Comparison of ENCODE assay signal across 1 cellular context in genomic region chr1:190754769-190755168, GRCh38.
TF ChIP-seq lines count a peak whose summit lies in the region.

No MANE protein-coding gene starts in this region.

TF ChIP-seq in K562, 482 proteins besides CTCF, POLR2A, EP300 and RAD21 (continued from another document):
- TF ChIP-seq, protein P1, sequence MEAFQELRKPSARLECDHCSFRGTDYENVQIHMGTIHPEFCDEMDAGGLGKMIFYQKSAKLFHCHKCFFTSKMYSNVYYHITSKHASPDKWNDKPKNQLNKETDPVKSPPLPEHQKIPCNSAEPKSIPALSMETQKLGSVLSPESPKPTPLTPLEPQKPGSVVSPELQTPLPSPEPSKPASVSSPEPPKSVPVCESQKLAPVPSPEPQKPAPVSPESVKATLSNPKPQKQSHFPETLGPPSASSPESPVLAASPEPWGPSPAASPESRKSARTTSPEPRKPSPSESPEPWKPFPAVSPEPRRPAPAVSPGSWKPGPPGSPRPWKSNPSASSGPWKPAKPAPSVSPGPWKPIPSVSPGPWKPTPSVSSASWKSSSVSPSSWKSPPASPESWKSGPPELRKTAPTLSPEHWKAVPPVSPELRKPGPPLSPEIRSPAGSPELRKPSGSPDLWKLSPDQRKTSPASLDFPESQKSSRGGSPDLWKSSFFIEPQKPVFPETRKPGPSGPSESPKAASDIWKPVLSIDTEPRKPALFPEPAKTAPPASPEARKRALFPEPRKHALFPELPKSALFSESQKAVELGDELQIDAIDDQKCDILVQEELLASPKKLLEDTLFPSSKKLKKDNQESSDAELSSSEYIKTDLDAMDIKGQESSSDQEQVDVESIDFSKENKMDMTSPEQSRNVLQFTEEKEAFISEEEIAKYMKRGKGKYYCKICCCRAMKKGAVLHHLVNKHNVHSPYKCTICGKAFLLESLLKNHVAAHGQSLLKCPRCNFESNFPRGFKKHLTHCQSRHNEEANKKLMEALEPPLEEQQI (IDR thresholded peaks at IDR 0.05): no peak
- TF ChIP-seq ZNF212 (CRISPR knock-in tag; IDR thresholded peaks at IDR 0.05): no peak
- TF ChIP-seq NFIC (IDR thresholded peaks at IDR 0.05): peak; percentile 87
- TF ChIP-seq DACH1 (IDR thresholded peaks at IDR 0.05; ENCODE audit: partially characterized antibody): no peak
- TF ChIP-seq, protein P2, sequence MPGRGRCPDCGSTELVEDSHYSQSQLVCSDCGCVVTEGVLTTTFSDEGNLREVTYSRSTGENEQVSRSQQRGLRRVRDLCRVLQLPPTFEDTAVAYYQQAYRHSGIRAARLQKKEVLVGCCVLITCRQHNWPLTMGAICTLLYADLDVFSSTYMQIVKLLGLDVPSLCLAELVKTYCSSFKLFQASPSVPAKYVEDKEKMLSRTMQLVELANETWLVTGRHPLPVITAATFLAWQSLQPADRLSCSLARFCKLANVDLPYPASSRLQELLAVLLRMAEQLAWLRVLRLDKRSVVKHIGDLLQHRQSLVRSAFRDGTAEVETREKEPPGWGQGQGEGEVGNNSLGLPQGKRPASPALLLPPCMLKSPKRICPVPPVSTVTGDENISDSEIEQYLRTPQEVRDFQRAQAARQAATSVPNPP (IDR thresholded peaks at IDR 0.05; ENCODE audit: borderline replicate concordance, insufficient read depth, insufficient read length): no peak
- TF ChIP-seq TCF3 (CRISPR knock-in tag; IDR thresholded peaks at IDR 0.05): no peak
- no peak for TF ChIP-seq ATF3 (IDR thresholded peaks at IDR 0.05)
- no peak for TF ChIP-seq ATF3 (CRISPR knock-in tag; conservative IDR thresholded peaks at IDR 0.05)
- TF ChIP-seq HMG20B (CRISPR knock-in tag; IDR thresholded peaks at IDR 0.05): no peak
- no peak for TF ChIP-seq STAT5B (CRISPR knock-in tag; IDR thresholded peaks at IDR 0.05)
- TF ChIP-seq, protein P3, sequence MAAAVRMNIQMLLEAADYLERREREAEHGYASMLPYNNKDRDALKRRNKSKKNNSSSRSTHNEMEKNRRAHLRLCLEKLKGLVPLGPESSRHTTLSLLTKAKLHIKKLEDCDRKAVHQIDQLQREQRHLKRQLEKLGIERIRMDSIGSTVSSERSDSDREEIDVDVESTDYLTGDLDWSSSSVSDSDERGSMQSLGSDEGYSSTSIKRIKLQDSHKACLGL (CRISPR knock-in tag; IDR thresholded peaks at IDR 0.05; ENCODE audit: borderline replicate concordance, poor library complexity, severe bottlenecking): no peak
- no peak for TF ChIP-seq MEF2A (IDR thresholded peaks at IDR 0.05; ENCODE audit: control insufficient read depth, low read depth, low read length)
- no peak for TF ChIP-seq PHF8 (IDR thresholded peaks at IDR 0.05; ENCODE audit: borderline replicate concordance, low read length)
- 0 out of 2 replicates have a peak, but pooled peaks have one; percentile 12 for TF ChIP-seq CEBPB (tag; IDR thresholded peaks at IDR 0.05)
